Comparison of ENCODE assay signal across 35 cellular contexts in the genomic region with DNA sequence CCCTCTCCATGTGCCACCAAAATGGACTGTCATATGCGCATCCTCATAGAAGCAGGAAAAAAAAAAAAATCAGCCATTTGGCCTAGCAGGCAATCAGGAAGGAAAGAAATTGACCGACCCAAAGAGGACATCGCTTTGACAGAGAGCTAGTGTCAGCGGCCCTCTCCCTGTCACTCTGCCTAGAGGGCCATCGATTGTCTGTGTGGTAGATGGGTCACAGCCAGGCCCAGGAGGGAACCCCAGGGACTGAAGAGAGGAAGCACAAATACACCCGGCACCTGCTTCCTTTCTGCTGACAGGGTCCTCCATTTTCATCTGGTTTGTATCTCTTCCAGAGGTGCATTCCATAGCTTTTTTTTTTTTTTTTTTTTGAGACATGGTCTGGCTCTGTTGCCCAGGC. TPM values are rescaled to one million over a fixed set of nuclear protein-coding genes. Genes with fewer than 3 reads are reported as not detected.
DNase-seq lines count a peak whose midpoint lies in the region; ATAC-seq and TF ChIP-seq lines count a peak whose summit lies in the region.
"Had no signal": no experiment of that assay in that cellular context is flagged by ENCODE, and none has a peak within 500 bp of the region (broad histone marks: within the 10 kb centered on the region; RNA-seq: fewer than 3 reads in every experiment).

No MANE protein-coding gene starts in this region.

- H3K4me1 ChIP-seq in BLaER1 treated with 17β-estradiol and CSF1 and Interleukin-3, amounts not matched to agents 10 nM and 100 nM: peaks cover 51 to 79% (median 60%) of the 10 kb centered on the region in 10 experiments
- H3K4me1 ChIP-seq in lung (ENCODE audit: control insufficient read depth in 2 of 2, insufficient read depth in 2 of 2, low read length in 2 of 2) (peaks cover 8 to 11% of the 10 kb centered on the region in 2 donors), skeletal muscle satellite cell (ENCODE audit: control insufficient read depth, insufficient read depth, low read length) (peaks cover 25% of the 10 kb centered on the region)
- H3K4me1 ChIP-seq: Caco-2 had no signal

- ATAC-seq in lung (ENCODE audit: insufficient read depth, low FRiP score) (peak; percentile 17), HG03159 (IDR thresholded peaks at IDR 0.05; ENCODE audit: unreplicated experiment) (no peak)
- no peak for ATAC-seq in naive thymus-derived CD8-positive, alpha-beta T cell
- ATAC-seq: PC-3 had no signal

- H3K9ac ChIP-seq in BLaER1 treated with 17β-estradiol and CSF1 and Interleukin-3, amounts not matched to agents 10 nM and 100 nM: peak overlapping the region in 7 of 11 experiments; percentile 12 to 66 (median 32); a peak in 11 of 22 replicates
- H3K9ac ChIP-seq in SK-N-MC (ENCODE audit: insufficient read length) (no peak overlapping the region), skeletal muscle satellite cell (ENCODE audit: low read depth, low read length) (no peak overlapping the region)

- H3K9me3 Mint-ChIP-seq in naive thymus-derived CD8-positive, alpha-beta T cell: no peaks in the 10 kb centered on the region
- H3K9me3 Mint-ChIP-seq: naive B cell had no signal

- H3K36me3 ChIP-seq in BLaER1 treated with 17β-estradiol and CSF1 and Interleukin-3, amounts not matched to agents 10 nM and 100 nM: peaks cover 0 to 51% (median 0%) of the 10 kb centered on the region in 11 experiments; a peak in 9 of 22 replicates
- H3K36me3 ChIP-seq in SK-N-MC (ENCODE audit: insufficient read depth, low read length): no peaks in the 10 kb centered on the region; the same call in 1 of the 2 replicates
- H3K36me3 ChIP-seq in lung (ENCODE audit: control insufficient read depth in 2 of 2, insufficient read depth in 2 of 2, low read length in 2 of 2): peaks cover 0 to 21% of the 10 kb centered on the region in 2 donors
- peaks cover 6% of the 10 kb centered on the region for H3K36me3 ChIP-seq in skeletal muscle satellite cell (ENCODE audit: insufficient read depth, low read length)

- peak overlapping the region in 7 of 10 experiments; percentile 14 to 38 (median 33); a peak in 10 of 20 replicates for H3K4me3 ChIP-seq in BLaER1 treated with 17β-estradiol and CSF1 and Interleukin-3, amounts not matched to agents 10 nM and 100 nM
- peak overlapping the region; percentile 30; the same call in 1 of the 2 replicates for H3K4me3 ChIP-seq in SK-N-MC
- no peak overlapping the region for H3K4me3 ChIP-seq in lung
- H3K4me3 ChIP-seq in skeletal muscle satellite cell (ENCODE audit: low read length): no peak overlapping the region
- H3K4me3 ChIP-seq: adrenal gland, heart right ventricle had no signal

- H3K27me3 Mint-ChIP-seq in naive thymus-derived CD8-positive, alpha-beta T cell: no peaks in the 10 kb centered on the region
- H3K27me3 Mint-ChIP-seq: naive B cell had no signal

- peaks cover 0 to 17% (median 8%) of the 10 kb centered on the region in 11 experiments; a peak in 10 of 22 replicates for H3K27me3 ChIP-seq in BLaER1 treated with 17β-estradiol and CSF1 and Interleukin-3, amounts not matched to agents 10 nM and 100 nM
- H3K27me3 ChIP-seq in lung (ENCODE audit: control insufficient read depth, insufficient read depth): no peaks in the 10 kb centered on the region
- no peaks in the 10 kb centered on the region for H3K27me3 ChIP-seq in skeletal muscle satellite cell (ENCODE audit: control insufficient read depth, insufficient read depth, low read length)
- H3K27me3 ChIP-seq: adrenal gland, heart right ventricle had no signal

- H3K27ac ChIP-seq in BLaER1 treated with 17β-estradiol and CSF1 and Interleukin-3, amounts not matched to agents 10 nM and 100 nM: peak overlapping the region in 6 of 11 experiments; percentile 2 to 65 (median 51); a peak in 11 of 22 replicates
- H3K27ac ChIP-seq in SK-N-MC (no peak overlapping the region), lung (ENCODE audit: low read depth in 1 of 2, low read length in 1 of 2) (no peak overlapping the region)
- H3K27ac ChIP-seq: adrenal gland, C4-2B, epithelial cell of prostate, HL-60 had no signal

- peak overlapping the region; percentile 70 to 93 (median 88) for H3K4me2 ChIP-seq in BLaER1 treated with 17β-estradiol and CSF1 and Interleukin-3, amounts not matched to agents 10 nM and 100 nM
- peak overlapping the region; percentile 50 for H3K4me2 ChIP-seq in skeletal muscle satellite cell (ENCODE audit: low read length)

- POLR2A ChIA-PET in naive thymus-derived CD8-positive, alpha-beta T cell (lab: Charles Lee): interaction anchor here (0.6 to 1.5 kb wide), 4 partner anchors 9 to 299 kb away, joined by 3 to 5 read pairs (median 4); no protein-coding TSS in a partner anchor

- DNase-seq in SK-N-MC (ENCODE audit: low read depth, low spot score) (no peak), lung (ENCODE audit: low spot score) (no peak), glomerular visceral epithelial cell (ENCODE audit: extremely low spot score) (no peak), middle frontal gyrus (ENCODE audit: extremely low spot score, low spot score) (no peak)
- no peak for DNase-seq in naive thymus-derived CD8-positive, alpha-beta T cell
- DNase-seq: activated CD4-positive, alpha-beta T cell treated with anti-CD3 and anti-CD28 coated beads for 4 hours; activated CD8-positive, alpha-beta memory T cell treated with anti-CD3 and anti-CD28 coated beads for 24 hours; activated gamma-delta T cell treated with Interleukin-2 at 50 U/mL for 16 hours; activated T-cell treated with anti-CD3 and anti-CD28 coated beads, Interleukin-2, amount 50 U/mL, for 1 hour; adrenal gland; Caco-2; DMS79 treated with DMSO at 0.1 percent for 48 hours; effector CD8-positive, alpha-beta T cell; heart right ventricle; Kasumi-1; mesendoderm; MV-4-11; naive B cell; NCI-H1436 treated with DMSO at 0.1 percent for 48 hours; NCI-H2171; NCI-H524 treated with DMSO at 0.1 percent for 48 hours; PC-3; SHP77; stimulated activated CD4-positive, alpha-beta T cell treated with anti-CD3 and anti-CD28 coated beads, Interleukin-12 subunit alpha, Interleukin-12 subunit beta, amount 100 ng/mL, for 4 hours; stimulated activated CD4-positive, alpha-beta T cell treated with anti-CD3 and anti-CD28 coated beads, Interleukin-4, amount 100 ng/mL, for 1 hour had no signal

- peak overlapping the region in 1 of 10 donors; percentile 27 for H3K27ac Mint-ChIP-seq in naive thymus-derived CD8-positive, alpha-beta T cell

- H3K36me3 Mint-ChIP-seq in naive thymus-derived CD8-positive, alpha-beta T cell: peaks cover 0 to 16% (median 10%) of the 10 kb centered on the region in 3 donors

- peaks cover 0 to 7% (median 5%) of the 10 kb centered on the region in 4 donors for H3K4me1 Mint-ChIP-seq in naive thymus-derived CD8-positive, alpha-beta T cell

- no peak for TF ChIP-seq CTCF in lung (IDR thresholded peaks at IDR 0.05; ENCODE audit: control extremely low read depth, extremely low read depth)

- no peaks in the 10 kb centered on the region for H3K9me3 ChIP-seq in BLaER1 treated with 17β-estradiol and CSF1 and Interleukin-3, amounts not matched to agents 10 nM and 100 nM (replicated peaks in 1 of 11)
- H3K9me3 ChIP-seq in SK-N-MC (ENCODE audit: low read depth, low read length): no peaks in the 10 kb centered on the region
- H3K9me3 ChIP-seq in lung (ENCODE audit: control insufficient read depth in 2 of 2, insufficient read depth in 1 of 2, low read length in 1 of 2): no peaks in the 10 kb centered on the region
- no peaks in the 10 kb centered on the region for H3K9me3 ChIP-seq in skeletal muscle satellite cell (replicated peaks; ENCODE audit: low read length)
- H3K9me3 ChIP-seq: adrenal gland, Caco-2, heart right ventricle had no signal

- H3K4me3 Mint-ChIP-seq in naive thymus-derived CD8-positive, alpha-beta T cell: no peak overlapping the region

- peaks cover 66 to 99% (median 80%) of the 10 kb centered on the region in 11 experiments for H4K20me1 ChIP-seq in BLaER1 treated with 17β-estradiol and CSF1 and Interleukin-3, amounts not matched to agents 10 nM and 100 nM

- 45 to 55% methylated on average over 6 of the region's 6 CpGs for WGBS in lung, 2 donors

RNA-seq across cellular contexts. Expression of a gene that starts 21.8 kb away (rescaled TPM):
- total RNA-seq in lung: 10 to 100 TPM; 14.8 to 35.8 TPM
- polyA plus RNA-seq in lung: 10 to 100 TPM; 20.7 to 23.9 TPM
- 10.0 and 10.6 TPM in 2 replicates for total RNA-seq in skeletal muscle satellite cell (2012; rRNA removed)
- 1 to 10 TPM; 5.4 to 6.3 TPM for total RNA-seq in naive thymus-derived CD8-positive, alpha-beta T cell
- 1 to 10 TPM in 1 of 3 donors, under 1 TPM in 2; 0.62 to 1.3 (median 0.86) TPM for polyA plus RNA-seq in naive thymus-derived CD8-positive, alpha-beta T cell

RNA-seq across cellular contexts. Expression of a gene that starts 37.1 kb away (rescaled TPM):
- total RNA-seq in lung: 1 to 10 TPM in 1 of 2 donors, under 1 TPM in 1; 0.98 to 1.3 TPM
- polyA plus RNA-seq in lung: 1 to 10 TPM in 1 of 2 donors, under 1 TPM in 1; 0.45 to 1.3 TPM
- not detected in 2 replicates for total RNA-seq in skeletal muscle satellite cell (2012; rRNA removed)
- total RNA-seq in naive thymus-derived CD8-positive, alpha-beta T cell: 100 to 1,000 TPM; 165 to 174 TPM
- 100 to 1,000 TPM; 136 to 227 (median 192) TPM for polyA plus RNA-seq in naive thymus-derived CD8-positive, alpha-beta T cell
- total RNA-seq: Caco-2, fibroblast of villous mesenchyme, renal cortical epithelial cell, urinary bladder had no signal
- polyA plus RNA-seq: AG04450 had no signal

Comparison
In these comparisons a context has a peak if more than half of its experiments do, and no peak if none do; other contexts are left out.
1. H3K27ac ChIP-seq: peak in BLaER1 treated with 17β-estradiol and CSF1 and Interleukin-3, amounts not matched to agents 10 nM and 100 nM (6 of 11); none in SK-N-MC (single experiment) and lung (0 of 2).
2. H3K4me3 ChIP-seq: peak in BLaER1 treated with 17β-estradiol and CSF1 and Interleukin-3, amounts not matched to agents 10 nM and 100 nM (7 of 10) and SK-N-MC (single experiment); none in lung (single experiment) and skeletal muscle satellite cell (single experiment).
3. H3K9ac ChIP-seq: peak in BLaER1 treated with 17β-estradiol and CSF1 and Interleukin-3, amounts not matched to agents 10 nM and 100 nM (7 of 11); none in SK-N-MC (single experiment) and skeletal muscle satellite cell (single experiment).
4. RNA of a gene that starts 37.1 kb away (total RNA-seq): 165 to 174 TPM in naive thymus-derived CD8-positive, alpha-beta T cell; 0.98 to 1.3 TPM in lung; every median in the first group is over 10 times any median in the second.